19 cellular contexts compared by ENCODE assay signal in the genomic region with DNA sequence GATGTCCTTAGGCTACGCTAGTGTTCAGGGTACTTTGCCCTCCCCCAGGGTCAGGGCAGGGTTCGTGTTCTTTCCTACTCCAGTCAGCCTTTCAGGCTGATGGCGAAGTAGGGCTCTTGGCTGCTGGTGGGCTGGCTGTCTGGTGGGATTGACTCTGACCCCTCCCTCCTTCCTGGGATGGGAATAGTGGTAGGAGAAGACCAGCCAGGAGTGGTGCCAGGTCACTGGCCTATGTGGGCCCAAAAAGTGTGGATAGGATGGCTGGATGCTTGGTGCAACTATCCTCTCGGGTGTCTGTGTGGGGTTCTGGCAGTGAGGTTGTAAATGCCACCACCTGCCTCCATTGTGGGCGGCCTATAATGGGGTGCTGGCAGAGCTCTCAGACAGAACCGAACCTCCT.
"Had no signal": no experiment of that assay in that cellular context is flagged by ENCODE, and none has a peak within 500 bp of the region (broad histone marks: within the 10 kb centered on the region; RNA-seq: fewer than 3 reads in every experiment).

No MANE protein-coding gene starts in this region.

- ATAC-seq: gastroesophageal sphincter, left cardiac atrium, right cardiac atrium had no signal

- H3K27ac Mint-ChIP-seq: nephron, type B pancreatic cell had no signal

- H3K36me3 Mint-ChIP-seq: naive B cell had no signal

- H3K27me3 Mint-ChIP-seq: naive B cell, type B pancreatic cell had no signal

- DNase-seq: cortex of kidney; dorsolateral prefrontal cortex; effector memory CD4-positive, alpha-beta T cell; esophagus squamous epithelium; foreskin fibroblast; kidney; left cardiac atrium; left ventricle myocardium inferior; mesenchymal stem cell; midbrain; naive B cell; ovary; right cardiac atrium; small intestine; stimulated activated CD4-positive, alpha-beta T cell treated with anti-CD3 and anti-CD28 coated beads, Interleukin-12 subunit alpha, Interleukin-12 subunit beta, amount 100 ng/mL, for 4 hours; stimulated activated naive CD4-positive, alpha-beta T cell treated with Interleukin-2 at 50 U/mL for 16 hours had no signal

- H3K4me3 Mint-ChIP-seq: nephron, type B pancreatic cell had no signal

- H3K9me3 Mint-ChIP-seq: type B pancreatic cell had no signal
